10 cellular contexts compared by ENCODE assay signal in genomic region chr1:153776971-153777370, GRCh38. TPM values are rescaled to one million over a fixed set of nuclear protein-coding genes. Genes with fewer than 3 reads are reported as not detected.
A peak's percentile ranks its signal among the peaks of the same experiment; 100 is the strongest.
DNase-seq lines count a peak whose midpoint lies in the region; ATAC-seq, FAIRE-seq and TF ChIP-seq lines count a peak whose summit lies in the region.
"Had no signal": no experiment of that assay in that cellular context is flagged by ENCODE, and none has a peak within 500 bp of the region (broad histone marks: within the 10 kb centered on the region; RNA-seq: fewer than 3 reads in every experiment).

No MANE protein-coding gene starts in this region.

- 65% methylated on average over 8 of the region's 8 CpGs for WGBS in K562 (ENCODE audit: insufficient coverage, low coverage, missing lambda C conversion rate)
- 87 to 92% methylated on average over 8 of the region's 8 CpGs for WGBS in upper lobe of left lung, 2 donors

- H3K9me1 ChIP-seq in K562 (ENCODE audit: control insufficient read depth, insufficient read depth, low read length), result no peaks in the 10 kb centered on the region

- peaks cover 24 to 39% (median 26%) of the 10 kb centered on the region in 3 donors for H3K4me1 Mint-ChIP-seq in naive B cell

- H3K27ac ChIP-seq in left ventricle myocardium inferior (replicated peaks) (no peak overlapping the region), K562 (ENCODE audit: extremely low read depth, low read depth, low read length) (no peak overlapping the region), upper lobe of left lung (peak overlapping the region in 2 of 4 donors; percentile 87 to 92), Karpas-422 (ENCODE audit: low read length) (no peak overlapping the region)

- DNase-seq in left ventricle myocardium inferior (no peak), left ventricle myocardium superior (no peak), K562 (ENCODE audit: extremely low read depth in 1 of 4, low spot score in 3 of 4) (no peak), naive B cell (no peak), upper lobe of left lung (no peak), Karpas-422 (no peak), RPMI8226 (no peak)
- DNase-seq: GOT3, WERI-Rb-1 had no signal

- no peaks in the 10 kb centered on the region for H3K36me3 Mint-ChIP-seq in naive B cell

- FAIRE-seq in K562 (lab: Jason Lieb, UNC), result peak; percentile 37

- no peak overlapping the region for H2AFZ ChIP-seq in K562 (ENCODE audit: low read depth, low read length)
- H2AFZ ChIP-seq in Karpas-422 (ENCODE audit: low read length), result no peak overlapping the region

- no TSS peak for BruUV-seq in K562 (replicated peaks; lab: Mats Ljungman, UMichigan)

- CTCF ChIA-PET in K562 (lab: Yijun Ruan, JAX; ENCODE audit: low intra/inter-chr PET ratio), result no interaction called here

- peak overlapping the region in 2 of 6 donors; percentile 48 to 79 for H3K27ac Mint-ChIP-seq in naive B cell

- no peaks in the 10 kb centered on the region for H3K27me3 Mint-ChIP-seq in naive B cell

- no peaks in the 10 kb centered on the region for H4K20me1 ChIP-seq in K562 (replicated peaks; ENCODE audit: control insufficient read depth, insufficient read depth, low read length)
- H4K20me1 ChIP-seq in Karpas-422 (ENCODE audit: insufficient read depth, low read depth, low read length), result no peaks in the 10 kb centered on the region

- H3K4me3 ChIP-seq in left ventricle myocardium inferior (peak overlapping the region; percentile 92), K562 (no peak overlapping the region), upper lobe of left lung (peak overlapping the region in 3 of 4 donors; percentile 70 to 96 (median 75)), Karpas-422 (ENCODE audit: low read length) (no peak overlapping the region)

- H3K9me3 Mint-ChIP-seq in naive B cell, result no peaks in the 10 kb centered on the region

- no peaks in the 10 kb centered on the region for H3K9me3 ChIP-seq in left ventricle myocardium inferior (replicated peaks)
- H3K9me3 ChIP-seq in K562 (replicated peaks; ENCODE audit: control insufficient read depth, insufficient read depth, low read depth, low read length), result no peaks in the 10 kb centered on the region
- H3K9me3 ChIP-seq in upper lobe of left lung, result no peaks in the 10 kb centered on the region
- no peaks in the 10 kb centered on the region for H3K9me3 ChIP-seq in Karpas-422 (ENCODE audit: low read length)

- TF ChIP-seq CTCF in left ventricle myocardium inferior (IDR thresholded peaks at IDR 0.05; ENCODE audit: borderline replicate concordance) (no peak), K562 (IDR thresholded peaks at IDR 0.05 in 2 of 3, conservative IDR thresholded peaks at IDR 0.05 in 1 of 3; ENCODE audit: insufficient read depth in 2 of 3, low read depth in 1 of 3, low read length in 3 of 3) (no peak), upper lobe of left lung (IDR thresholded peaks at IDR 0.05) (no peak)

- H3K36me3 ChIP-seq in left ventricle myocardium inferior, result peaks cover 15% of the 10 kb centered on the region
- peaks cover 12% of the 10 kb centered on the region; the same call in 2 of the 3 replicates for H3K36me3 ChIP-seq in K562 (ENCODE audit: control insufficient read depth, insufficient read depth, low read length)
- peaks cover 3 to 35% (median 15%) of the 10 kb centered on the region in 4 donors for H3K36me3 ChIP-seq in upper lobe of left lung
- H3K36me3 ChIP-seq in Karpas-422 (ENCODE audit: insufficient read depth, low read length), result 0 out of 2 replicates have a peak, but pooled peaks cover 7% of the 10 kb centered on the region

- intact Hi-C loops in left ventricle myocardium inferior (cut with micrococcal nuclease), result no loop called here
- intact Hi-C loops in left ventricle myocardium superior (cut with micrococcal nuclease), result no loop called here
- intact Hi-C loops in K562 (cut with micrococcal nuclease), result loop anchor here (10.0 kb wide), 1 partner anchor 262 kb away; no protein-coding TSS in a partner anchor

- POLR2A ChIA-PET in K562 (lab: Yijun Ruan, JAX), result interaction anchor here (0.6 to 1.4 kb wide), 2 partner anchors 190 to 544 kb away, joined by 3 to 4 read pairs; partner anchors contain the start of gene AQP10

- no peaks in the 10 kb centered on the region for H3K9me2 ChIP-seq in Karpas-422 (replicated peaks; ENCODE audit: insufficient read depth, low read length)

- in situ Hi-C loops in K562 (cut with MboI), result loop anchor here (5.0 kb wide), 1 partner anchor 105 kb away; the partner anchor contains the start of gene ILF2

- H3K27me3 ChIP-seq in left ventricle myocardium inferior (ENCODE audit: low read depth) (no peaks in the 10 kb centered on the region), K562 (ENCODE audit: control insufficient read depth in 2 of 2, insufficient read depth in 2 of 2, low read length in 2 of 2) (no peaks in the 10 kb centered on the region), upper lobe of left lung (no peaks in the 10 kb centered on the region), Karpas-422 (ENCODE audit: low read length) (no peaks in the 10 kb centered on the region)

- ATAC-seq in left ventricle myocardium superior (no peak), K562 (no peak), naive B cell (ENCODE audit: low read depth in 2 of 2) (no peak), upper lobe of left lung (ENCODE audit: low FRiP score in 2 of 2) (no peak), HG02623 (IDR thresholded peaks at IDR 0.05; ENCODE audit: unreplicated experiment) (no peak)

- peak overlapping the region; percentile 56 to 84 (median 77) for H3K4me3 Mint-ChIP-seq in naive B cell

- no peak for TF ChIP-seq RAD21 in K562 (CRISPR knock-in tag; conservative IDR thresholded peaks at IDR 0.05 in 1 of 2, IDR thresholded peaks at IDR 0.05 in 1 of 2)

- H3K79me2 ChIP-seq in K562 (ENCODE audit: control insufficient read depth, insufficient read depth, low read length) (no peaks in the 10 kb centered on the region), Karpas-422 (ENCODE audit: low read length) (no peaks in the 10 kb centered on the region)

- H3K4me1 ChIP-seq in left ventricle myocardium inferior (peaks cover 76% of the 10 kb centered on the region), K562 (replicated peaks in 1 of 2; ENCODE audit: control insufficient read depth in 2 of 2, insufficient read depth in 2 of 2, low read length in 2 of 2) (peaks cover 10 to 54% of the 10 kb centered on the region in 2 experiments), upper lobe of left lung (peaks cover 52 to 73% (median 68%) of the 10 kb centered on the region in 4 donors), Karpas-422 (ENCODE audit: low read length) (peaks cover 25% of the 10 kb centered on the region)

- TF ChIP-seq POLR2A in K562 (conservative IDR thresholded peaks at IDR 0.05) (no peak), upper lobe of left lung (IDR thresholded peaks at IDR 0.05) (no peak)

- H3K4me2 ChIP-seq in K562 (ENCODE audit: insufficient read depth, low read length) (no peak overlapping the region), Karpas-422 (ENCODE audit: low read depth, low read length, poor library complexity, severe bottlenecking) (no peak overlapping the region)

- TF ChIP-seq EP300 in K562 (IDR thresholded peaks at IDR 0.05; ENCODE audit: low read length), result no peak
- TF ChIP-seq EP300 in upper lobe of left lung (IDR thresholded peaks at IDR 0.05), result no peak

- peak overlapping the region in 1 of 2 experiments; percentile 29; a peak in 1 of 4 replicates for H3K9ac ChIP-seq in K562 (ENCODE audit: insufficient read depth in 1 of 2, low read depth in 2 of 2, low read length in 2 of 2)
- no peak overlapping the region for H3K9ac ChIP-seq in Karpas-422 (ENCODE audit: low read length)

RNA-seq across cellular contexts. Expression of gene SLC27A3, which starts 1.8 kb away (rescaled TPM):
- 10.5 TPM for total RNA-seq in left ventricle myocardium inferior
- total RNA-seq in left ventricle myocardium superior, result 9.8 TPM
- 12.5 and 30.3 TPM in 2 replicates for total RNA-seq in K562 (2011; cell fraction: chromatin; rRNA removed; ENCODE audit: low replicate concordance)
- 16.4 and 17.8 TPM in 2 replicates for total RNA-seq in K562 (2011; cell fraction: nucleolus; rRNA removed)
- total RNA-seq in K562 (2011; cell fraction: nucleoplasm; rRNA removed), result 10.8 and 15.5 TPM in 2 replicates
- total RNA-seq in K562 (2014; rRNA removed), result 1.2 and 4.0 TPM in 2 replicates
- total RNA-seq in K562 (2014; rRNA removed; fragmentation: Illumina TruSeq; extraction: Trizol), result 1.6 and 2.6 TPM in 2 replicates
- 2.1 and 3.0 TPM in 2 replicates for total RNA-seq in K562 (2015; rRNA removed; fragmentation: Illumina TruSeq; extraction: Trizol)
- 2.8 and 3.6 TPM in 2 replicates for total RNA-seq in K562 (2021)
- 4.1 and 4.3 TPM in 2 replicates for polyA plus RNA-seq in K562 (2011; rRNA removed)
- polyA plus RNA-seq in K562 (2011; cell fraction: cytosol; rRNA removed), result 4.4 and 4.6 TPM in 2 replicates
- polyA plus RNA-seq in K562 (2011; cell fraction: nucleus; rRNA removed), result 27.9 and 39.9 TPM in 2 replicates
- 5.5 and 7.3 TPM in 2 replicates for polyA plus RNA-seq in K562 (2012)
- 4.7 and 4.9 TPM in 2 replicates for polyA plus RNA-seq in K562 (2014; fragmentation: Illumina TruSeq; extraction: Trizol)
- polyA plus RNA-seq in K562 (2014; fragmentation: Nextera tagmentation; extraction: Ambion mirVana), result under 1 TPM; 0.57 to 0.79 TPM
- polyA plus RNA-seq in K562 (2014; rRNA removed), result 4.3 and 5.2 TPM in 2 replicates
- 3.5 and 3.8 TPM in 2 replicates for polyA minus RNA-seq in K562 (2011; rRNA and poly(A)+ RNA removed)
- 3.2 and 4.8 TPM in 2 replicates for polyA minus RNA-seq in K562 (2011; cell fraction: cytosol; rRNA and poly(A)+ RNA removed)
- polyA minus RNA-seq in K562 (2011; cell fraction: nucleus; rRNA and poly(A)+ RNA removed), result 2.7 and 4.0 TPM in 2 replicates
- 1 to 10 TPM; 3.2 to 5.4 (median 4.1) TPM for polyA plus RNA-seq in naive B cell (ENCODE audit: low read depth in 6 of 6)
- total RNA-seq in upper lobe of left lung, result 100 to 1,000 TPM in 5 of 6 donors, 10 to 100 TPM in 1; 92.8 to 272 (median 167) TPM
- 4.4 and 18.1 TPM in 2 replicates for total RNA-seq in Karpas-422 (2014; rRNA removed; shearing (Covaris generic); ENCODE audit: low replicate concordance)

RNA-seq across cellular contexts. Expression of gene INTS3, which starts 49.1 kb away (rescaled TPM):
- total RNA-seq in left ventricle myocardium inferior (34.3 TPM), left ventricle myocardium superior (35.5 TPM), K562 (2014; rRNA removed) (11.4 and 15.5 TPM in 2 replicates), K562 (2014; rRNA removed; fragmentation: Illumina TruSeq; extraction: Trizol) (12.2 and 14.3 TPM in 2 replicates), K562 (2015; rRNA removed; fragmentation: Illumina TruSeq; extraction: Trizol) (14.9 and 15.6 TPM in 2 replicates), K562 (2021) (23.6 and 24.1 TPM in 2 replicates), upper lobe of left lung (100 to 1,000 TPM in 1 of 6 donors, 10 to 100 TPM in 5; 58.2 to 159 (median 63.1) TPM)
- 186 and 226 TPM in 2 replicates for total RNA-seq in K562 (2011; cell fraction: chromatin; rRNA removed; ENCODE audit: low replicate concordance)
- total RNA-seq in K562 (2011; cell fraction: nucleolus; rRNA removed), result 87.4 and 90.9 TPM in 2 replicates
- 121 and 131 TPM in 2 replicates for total RNA-seq in K562 (2011; cell fraction: nucleoplasm; rRNA removed)
- polyA plus RNA-seq in K562 (2011; rRNA removed) (16.6 and 35.4 TPM in 2 replicates), K562 (2014; fragmentation: Illumina TruSeq; extraction: Trizol) (17.2 and 20.4 TPM in 2 replicates), K562 (2014; fragmentation: Nextera tagmentation; extraction: Ambion mirVana) (1 to 10 TPM; 6.3 to 7.8 TPM), K562 (2014; rRNA removed) (13.2 and 15.3 TPM in 2 replicates), naive B cell (ENCODE audit: low read depth in 6 of 6) (10 to 100 TPM in 5 of 6 donors, 1 to 10 TPM in 1; 6.0 to 15.1 (median 11.5) TPM)
- polyA plus RNA-seq in K562 (2011; cell fraction: cytosol; rRNA removed), result 11.3 and 19.7 TPM in 2 replicates
- 134 and 147 TPM in 2 replicates for polyA plus RNA-seq in K562 (2011; cell fraction: nucleus; rRNA removed)
- 21.2 and 29.9 TPM in 2 replicates for polyA plus RNA-seq in K562 (2012)
- 26.3 and 30.0 TPM in 2 replicates for polyA minus RNA-seq in K562 (2011; rRNA and poly(A)+ RNA removed)
- polyA minus RNA-seq in K562 (2011; cell fraction: cytosol; rRNA and poly(A)+ RNA removed), result 15.4 and 18.2 TPM in 2 replicates
- polyA minus RNA-seq in K562 (2011; cell fraction: nucleus; rRNA and poly(A)+ RNA removed), result 27.9 and 49.8 TPM in 2 replicates
- total RNA-seq in Karpas-422 (2014; rRNA removed; shearing (Covaris generic); ENCODE audit: low replicate concordance), result 36.3 and 65.4 TPM in 2 replicates

Comparison
In these comparisons a context has a peak if more than half of its experiments do, and no peak if none do; other contexts are left out.
1. H3K4me3 ChIP-seq: peak in left ventricle myocardium inferior (single experiment) and upper lobe of left lung (3 of 4); none in K562 (single experiment) and Karpas-422 (single experiment).